In the genomic region with DNA sequence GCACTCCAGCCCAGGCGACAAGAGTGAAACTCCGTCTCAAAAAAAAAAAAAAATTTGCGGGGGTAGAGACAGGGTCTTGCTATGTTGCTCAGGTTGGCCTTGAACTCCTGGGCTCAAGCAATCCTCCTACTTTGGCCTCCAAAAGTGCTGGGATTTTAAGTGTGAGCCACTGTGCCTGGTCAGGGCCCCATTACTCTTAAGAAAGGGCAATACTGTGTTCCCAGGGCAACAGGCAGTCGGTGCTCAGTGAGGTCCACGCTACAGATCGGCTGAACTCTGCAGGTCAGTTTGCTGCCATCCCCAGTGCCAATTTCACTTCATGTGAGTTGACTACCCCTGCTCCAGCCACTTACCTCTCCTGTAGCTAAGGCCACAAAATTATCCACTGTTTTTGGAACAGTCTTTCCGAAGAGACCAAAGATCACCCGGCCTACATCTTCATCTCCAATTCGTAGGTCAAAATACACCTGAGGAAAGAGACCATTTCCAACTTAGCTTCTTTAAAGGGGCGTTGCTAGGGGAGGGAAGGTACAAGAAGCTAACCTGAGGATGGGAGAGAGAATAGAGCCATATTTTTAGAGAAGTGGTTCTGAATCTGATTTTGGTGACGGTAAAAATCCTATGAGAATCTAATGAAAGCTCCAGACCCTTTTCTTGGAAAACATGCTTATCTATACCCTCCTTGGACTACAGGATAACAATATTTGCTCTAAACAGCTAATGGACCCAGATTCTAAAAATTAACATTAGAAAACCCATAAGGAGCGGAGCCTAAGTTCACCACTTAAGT, we compare ENCODE assay signal across 8 cellular contexts. TPM values are rescaled to one million over a fixed set of nuclear protein-coding genes. Genes with fewer than 3 reads are reported as not detected.
DNase-seq lines count a peak whose midpoint lies in the region; ATAC-seq, FAIRE-seq and TF ChIP-seq lines count a peak whose summit lies in the region.

No MANE protein-coding gene starts in this region.

- TF ChIP-seq CTCF in HepG2 (CRISPR knock-in tag; IDR thresholded peaks at IDR 0.05) (no peak), thyroid gland (IDR thresholded peaks at IDR 0.05) (no peak)

- peak overlapping the region; percentile 94 for H3K27ac Mint-ChIP-seq in activated T-cell treated with anti-CD3 and anti-CD28 coated beads, Interleukin-2, amount 50 U/mL, for 24 hours

- H3K27ac ChIP-seq in angular gyrus (ENCODE audit: low read depth, low read length), result peak overlapping the region; percentile 74
- H3K27ac ChIP-seq in HepG2 (ENCODE audit: extremely low read length, insufficient read depth, low read length), result peak overlapping the region; percentile 87
- H3K27ac ChIP-seq in thyroid gland, result peak overlapping the region in 2 of 3 donors; percentile 54 to 72

- no peaks in the 10 kb centered on the region for H3K27me3 Mint-ChIP-seq in activated T-cell treated with anti-CD3 and anti-CD28 coated beads, Interleukin-2, amount 50 U/mL, for 24 hours

- H3K27me3 ChIP-seq in HepG2 (ENCODE audit: control insufficient read depth in 1 of 2, insufficient read depth in 2 of 2, low read length in 2 of 2) (no peaks in the 10 kb centered on the region; a peak in 1 of 5 replicates), thyroid gland (no peaks in the 10 kb centered on the region)

- CTCF ChIA-PET in HepG2 (lab: Yijun Ruan, JAX; ENCODE audit: low intra/inter-chr PET ratio, low total read pairs), result no interaction called here

- H3K4me1 ChIP-seq in HepG2 (ENCODE audit: insufficient read depth, low read length), result peaks cover 54% of the 10 kb centered on the region
- peaks cover 29 to 49% of the 10 kb centered on the region in 2 donors for H3K4me1 ChIP-seq in thyroid gland

- ATAC-seq in HepG2 (no peak), GM21447 (IDR thresholded peaks at IDR 0.05; ENCODE audit: unreplicated experiment) (no peak)

- H3K36me3 Mint-ChIP-seq in activated T-cell treated with anti-CD3 and anti-CD28 coated beads, Interleukin-2, amount 50 U/mL, for 24 hours (ENCODE audit: low read depth), result peaks cover 53% of the 10 kb centered on the region

- H3K9me3 Mint-ChIP-seq in activated T-cell treated with anti-CD3 and anti-CD28 coated beads, Interleukin-2, amount 50 U/mL, for 24 hours, result no peaks in the 10 kb centered on the region

- peaks cover 45% of the 10 kb centered on the region for H3K4me1 Mint-ChIP-seq in activated T-cell treated with anti-CD3 and anti-CD28 coated beads, Interleukin-2, amount 50 U/mL, for 24 hours (ENCODE audit: low read depth)

- no peak for DNase-seq in activated T-cell treated with anti-CD3 and anti-CD28 coated beads, Interleukin-2, amount 50 U/mL, for 24 hours
- DNase-seq in activated T-cell treated with anti-CD3 and anti-CD28 coated beads for 4 hours (no peak), HepG2 (ENCODE audit: low spot score) (no peak), thyroid gland (no peak), EL (no peak), anterior cingulate cortex (lab: John Stamatoyannopoulos, UW) (no peak)

- TF ChIP-seq EP300 in HepG2 (IDR thresholded peaks at IDR 0.05; ENCODE audit: low read depth in 2 of 2, low read length in 2 of 2) (no peak), HepG2 (CRISPR knock-in tag; IDR thresholded peaks at IDR 0.05; ENCODE audit: borderline replicate concordance) (no peak)

- intact Hi-C loops in HepG2 (cut with micrococcal nuclease; ENCODE audit: unreplicated experiment), result loop anchor here (5.0 kb wide), 2 partner anchors 195 to 520 kb away; a partner anchor contains a TSS
- intact Hi-C loops in thyroid gland (cut with DNase I), result loop anchor here (5.0 kb wide), 1 partner anchor 190 kb away; no protein-coding TSS in a partner anchor

- peak overlapping the region; percentile 87 for H3K4me2 ChIP-seq in HepG2 (ENCODE audit: low read depth, low read length)

- H3K36me3 ChIP-seq in HepG2 (replicated peaks in 1 of 2; ENCODE audit: control insufficient read depth in 1 of 2, insufficient read depth in 2 of 2, low read length in 2 of 2) (peaks cover 22 to 36% of the 10 kb centered on the region in 2 experiments), thyroid gland (peaks cover 44 to 45% of the 10 kb centered on the region in 2 donors)

- BruUV-seq in HepG2 (replicated peaks; lab: Mats Ljungman, UMichigan), result TSS peak; percentile 76

- 14% methylated on average over 12 of the region's 12 CpGs for WGBS in HepG2 (ENCODE audit: low lambda C conversion rate)
- WGBS in thyroid gland, 2 donors, result 45 to 48% methylated on average over 12 of the region's 12 CpGs

- no peak overlapping the region for H2AFZ ChIP-seq in HepG2 (ENCODE audit: low read length)

- H3K4me3 Mint-ChIP-seq in activated T-cell treated with anti-CD3 and anti-CD28 coated beads, Interleukin-2, amount 50 U/mL, for 24 hours, result peak overlapping the region; percentile 92

- no peak for FAIRE-seq in HepG2 (lab: Jason Lieb, UNC)

- H4K20me1 ChIP-seq in HepG2 (ENCODE audit: insufficient read depth, low read length), result peaks cover 24% of the 10 kb centered on the region

- TF ChIP-seq POLR2A in HepG2 (IDR thresholded peaks at IDR 0.05; ENCODE audit: insufficient read depth in 1 of 2, low read depth in 2 of 2, low read length in 2 of 2) (no peak; a peak in 2 of 4 replicates), thyroid gland (IDR thresholded peaks at IDR 0.05) (no peak)

- H3K79me2 ChIP-seq in HepG2 (ENCODE audit: insufficient read depth, low read length), result peaks cover 31% of the 10 kb centered on the region

- peak overlapping the region; percentile 91 for H3K9ac ChIP-seq in HepG2 (ENCODE audit: insufficient read depth, low read depth, low read length)

- POLR2A ChIA-PET in HepG2 (lab: Yijun Ruan, JAX), result interaction anchor here (0.5 to 4.4 kb wide), 6 partner anchors 8 to 226 kb away, joined by 3 to 52 read pairs (median 16); a partner anchor contains a TSS

- TF ChIP-seq RAD21 in HepG2 (CRISPR knock-in tag; IDR thresholded peaks at IDR 0.05), result no peak

- H3K9me3 ChIP-seq in HepG2 (ENCODE audit: low read length) (no peaks in the 10 kb centered on the region), thyroid gland (no peaks in the 10 kb centered on the region)

- H3K4me3 ChIP-seq in HepG2 (replicated peaks in 1 of 3; ENCODE audit: insufficient read depth in 1 of 3, low read depth in 2 of 3, low read length in 3 of 3) (peak overlapping the region; percentile 95 to 98 (median 97)), thyroid gland (replicated peaks in 1 of 3) (peak overlapping the region; percentile 63 to 77 (median 69))

- in situ Hi-C loops in HepG2 (cut with HindIII; ENCODE audit: extremely low pct_ligation_motif_present, low pct_unique_long_range_greater_than_20kb), result no loop called here

RNA-seq across cellular contexts. Expression of a gene that starts 0.9 kb away (rescaled TPM):
- total RNA-seq in HepG2 (2016; rRNA removed; fragmentation: Illumina TruSeq; extraction: Trizol) (476 and 882 TPM in 2 replicates), thyroid gland (1,000 to 10,000 TPM; 1,046 to 3,819 (median 1,394) TPM)
- total RNA-seq in HepG2 (2016; cell fraction: cytosol; rRNA removed; fragmentation: Illumina TruSeq; extraction: Trizol; ENCODE audit: low read depth), result 310 and 329 TPM in 2 replicates
- 469 and 893 TPM in 2 replicates for total RNA-seq in HepG2 (2016; cell fraction: insoluble cytoplasmic fraction; rRNA removed; fragmentation: Illumina TruSeq; extraction: Trizol)
- total RNA-seq in HepG2 (2016; cell fraction: membrane; rRNA removed; fragmentation: Illumina TruSeq; extraction: Trizol), result 263 and 284 TPM in 2 replicates
- 653 and 716 TPM in 2 replicates for total RNA-seq in HepG2 (2016; cell fraction: nucleus; rRNA removed; fragmentation: Illumina TruSeq; extraction: Trizol)
- polyA plus RNA-seq in HepG2 (2011; rRNA removed), result 720 and 780 TPM in 2 replicates
- polyA plus RNA-seq in HepG2 (2011; cell fraction: cytosol; rRNA removed), result 860 and 980 TPM in 2 replicates
- polyA plus RNA-seq in HepG2 (2011; cell fraction: nucleus; rRNA removed), result 242 and 249 TPM in 2 replicates
- polyA plus RNA-seq in HepG2 (2012), result 536 and 675 TPM in 2 replicates
- 356 and 376 TPM in 2 replicates for polyA plus RNA-seq in HepG2 (2016; cell fraction: cytosol; fragmentation: Illumina TruSeq; extraction: Trizol; ENCODE audit: low read depth)
- polyA plus RNA-seq in HepG2 (2016; cell fraction: insoluble cytoplasmic fraction; fragmentation: Illumina TruSeq; extraction: Trizol; ENCODE audit: low read depth), result 548 and 588 TPM in 2 replicates
- polyA plus RNA-seq in HepG2 (2016; cell fraction: membrane; fragmentation: Illumina TruSeq; extraction: Trizol; ENCODE audit: low read depth), result 269 and 288 TPM in 2 replicates
- 1,346 and 1,446 TPM in 2 replicates for polyA plus RNA-seq in HepG2 (2016; cell fraction: nucleus; fragmentation: Illumina TruSeq; extraction: Trizol; ENCODE audit: insufficient read depth, low read depth)
- 378 and 425 TPM in 2 replicates for polyA minus RNA-seq in HepG2 (2011; rRNA and poly(A)+ RNA removed; ENCODE audit: low replicate concordance)
- polyA minus RNA-seq in HepG2 (2011; cell fraction: cytosol; rRNA and poly(A)+ RNA removed), result 221 and 246 TPM in 2 replicates
- polyA minus RNA-seq in HepG2 (2011; cell fraction: nucleus; rRNA and poly(A)+ RNA removed), result 88.7 and 104 TPM in 2 replicates

RNA-seq across cellular contexts. Expression of a gene that starts 10.4 kb away (rescaled TPM):
- total RNA-seq in HepG2 (2016; rRNA removed; fragmentation: Illumina TruSeq; extraction: Trizol) (3.1 and 5.5 TPM in 2 replicates), thyroid gland (100 to 1,000 TPM; 102 to 241 (median 123) TPM)
- total RNA-seq in HepG2 (2016; cell fraction: cytosol; rRNA removed; fragmentation: Illumina TruSeq; extraction: Trizol; ENCODE audit: low read depth), result 1.2 TPM in 2 replicates
- total RNA-seq in HepG2 (2016; cell fraction: insoluble cytoplasmic fraction; rRNA removed; fragmentation: Illumina TruSeq; extraction: Trizol), result 3.8 and 4.8 TPM in 2 replicates
- total RNA-seq in HepG2 (2016; cell fraction: membrane; rRNA removed; fragmentation: Illumina TruSeq; extraction: Trizol), result 1.7 and 2.0 TPM in 2 replicates
- total RNA-seq in HepG2 (2016; cell fraction: nucleus; rRNA removed; fragmentation: Illumina TruSeq; extraction: Trizol), result 5.3 and 5.7 TPM in 2 replicates
- 2.3 and 2.4 TPM in 2 replicates for polyA plus RNA-seq in HepG2 (2011; rRNA removed)
- polyA plus RNA-seq in HepG2 (2011; cell fraction: cytosol; rRNA removed), result 1.00 and 1.3 TPM in 2 replicates
- polyA plus RNA-seq in HepG2 (2011; cell fraction: nucleus; rRNA removed), result 10.3 and 12.4 TPM in 2 replicates
- polyA plus RNA-seq in HepG2 (2012), result 2.3 and 2.6 TPM in 2 replicates
- polyA plus RNA-seq in HepG2 (2016; cell fraction: cytosol; fragmentation: Illumina TruSeq; extraction: Trizol; ENCODE audit: low read depth), result 1.4 TPM in 2 replicates
- polyA plus RNA-seq in HepG2 (2016; cell fraction: insoluble cytoplasmic fraction; fragmentation: Illumina TruSeq; extraction: Trizol; ENCODE audit: low read depth), result 3.3 and 4.2 TPM in 2 replicates
- 1.9 and 2.2 TPM in 2 replicates for polyA plus RNA-seq in HepG2 (2016; cell fraction: membrane; fragmentation: Illumina TruSeq; extraction: Trizol; ENCODE audit: low read depth)
- polyA plus RNA-seq in HepG2 (2016; cell fraction: nucleus; fragmentation: Illumina TruSeq; extraction: Trizol; ENCODE audit: insufficient read depth, low read depth), result 11.9 and 12.0 TPM in 2 replicates
- polyA minus RNA-seq in HepG2 (2011; rRNA and poly(A)+ RNA removed; ENCODE audit: low replicate concordance), result 0.68 and 5.4 TPM in 2 replicates
- polyA minus RNA-seq in HepG2 (2011; cell fraction: cytosol; rRNA and poly(A)+ RNA removed), result 0.40 and 1.1 TPM in 2 replicates
- polyA minus RNA-seq in HepG2 (2011; cell fraction: nucleus; rRNA and poly(A)+ RNA removed), result 7.0 TPM in 2 replicates

Comparison
In these comparisons a context has a peak if more than half of its experiments do, and no peak if none do; other contexts are left out.
1. RNA of a gene that starts 10.4 kb away (total RNA-seq): 102 to 241 TPM in thyroid gland; 1.2 to 5.7 TPM in HepG2; every median in the first group is over 10 times any median in the second.
2. Peak in every context shown above with its lines, with median percentiles within 50 percentile points of each other: H3K27ac ChIP-seq.